In the genomic region with DNA sequence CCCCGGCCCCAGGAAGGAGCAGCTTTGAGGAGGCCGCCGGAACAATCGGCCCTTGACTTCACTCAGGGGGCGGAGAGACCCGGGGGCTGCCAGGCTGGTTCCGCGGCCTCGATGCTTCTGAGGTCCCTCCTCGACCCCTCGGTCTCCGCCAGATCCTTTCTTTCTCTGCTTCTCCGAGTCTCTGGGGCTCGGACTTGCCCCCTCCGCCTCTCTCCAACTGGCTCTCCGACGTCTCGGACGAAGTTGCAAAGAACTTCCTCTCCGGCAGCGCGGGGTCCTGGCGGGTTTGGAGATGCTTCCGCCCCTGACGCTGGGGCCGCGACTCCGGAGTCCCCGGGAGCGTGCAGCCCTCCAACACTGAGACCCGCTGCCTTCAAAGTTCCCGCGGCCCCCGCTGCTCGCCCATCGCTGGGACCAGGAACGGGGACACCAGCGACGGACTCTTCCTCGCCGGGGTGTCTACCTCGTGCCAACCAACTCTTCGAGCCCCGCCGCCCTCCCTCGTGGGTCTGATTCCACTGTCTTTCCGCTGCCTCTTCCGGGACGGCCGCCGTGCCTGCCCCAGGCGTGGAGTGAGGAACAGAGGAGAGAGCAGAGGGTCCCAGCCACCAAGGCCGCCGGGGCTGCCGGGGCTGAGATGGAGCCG, we compare ENCODE assay signal across 8 cellular contexts. TPM values are rescaled to one million over a fixed set of nuclear protein-coding genes. Genes with fewer than 3 reads are reported as not detected.
DNase-seq lines count a peak whose midpoint lies in the region; ATAC-seq and TF ChIP-seq lines count a peak whose summit lies in the region.

No MANE protein-coding gene starts in this region.

- no peak overlapping the region for H3K18ac ChIP-seq in H9 (ENCODE audit: insufficient read length, low read depth, low read length)

- H3K23me2 ChIP-seq in H9 (ENCODE audit: insufficient read length, low read depth, low read length, poor library complexity, severe bottlenecking): peaks cover 29% of the 10 kb centered on the region

- no peak overlapping the region for H2BK15ac ChIP-seq in H9 (ENCODE audit: low read depth, low read length)

- no peak overlapping the region for H3K56ac ChIP-seq in H9 (ENCODE audit: insufficient read length, low read depth, low read length)

- H3K79me1 ChIP-seq in H9 (ENCODE audit: insufficient read depth, low read depth, low read length, poor library complexity, severe bottlenecking): no peaks in the 10 kb centered on the region

- H3K14ac ChIP-seq in H9 (ENCODE audit: insufficient read depth, low read length): no peak overlapping the region; the same call in 1 of the 2 replicates

- H3K27me3 Mint-ChIP-seq in H9 (ENCODE audit: low read depth) (peaks cover 98% of the 10 kb centered on the region), activated B cell treated with CpG ODN at 0.5 μM for 24 hours (no peaks in the 10 kb centered on the region)
- H3K27me3 Mint-ChIP-seq in naive thymus-derived CD4-positive, alpha-beta T cell: peaks cover 73 to 95% (median 80%) of the 10 kb centered on the region in 5 donors

- no peak overlapping the region for H4K5ac ChIP-seq in H9 (ENCODE audit: insufficient read length, low read depth, low read length)

- no peak overlapping the region for H2BK5ac ChIP-seq in H9 (ENCODE audit: insufficient read length, low read length)

- H3K4me3 ChIP-seq in naive thymus-derived CD4-positive, alpha-beta T cell (ENCODE audit: low read length): peak overlapping the region; percentile 29

- POLR2A ChIA-PET in activated B cell treated with CpG ODN at 0.5 μM for 24 hours (lab: Charles Lee): interaction anchor here (0.5 to 16.7 kb wide), 44 partner anchors 9 to 435 kb away, joined by 3 to 291 read pairs (median 5); partner anchors contain the start of genes GRHPR, PAX5 and ZCCHC7
- POLR2A ChIA-PET in naive thymus-derived CD4-positive, alpha-beta T cell (lab: Charles Lee): no interaction called here

- no peak overlapping the region for H2AFZ ChIP-seq in H9 (ENCODE audit: low read length)

- H3K9me3 Mint-ChIP-seq in H9: peaks cover 3 to 5% of the 10 kb centered on the region in 2 experiments; a peak in 4 of 5 replicates
- no peaks in the 10 kb centered on the region for H3K9me3 Mint-ChIP-seq in activated B cell treated with CpG ODN at 0.5 μM for 24 hours
- peaks cover 0 to 5% (median 0%) of the 10 kb centered on the region in 11 donors for H3K9me3 Mint-ChIP-seq in naive thymus-derived CD4-positive, alpha-beta T cell

- no peak overlapping the region for H3K27ac ChIP-seq in H9 (ENCODE audit: insufficient read length, low read depth, low read length)
- H3K27ac ChIP-seq in naive thymus-derived CD4-positive, alpha-beta T cell (ENCODE audit: low read depth, low read length): no peak overlapping the region

- H3K36me3 Mint-ChIP-seq in H9 (ENCODE audit: insufficient read depth in 1 of 3, low read depth in 3 of 3) (peaks cover 0 to 1% (median 0%) of the 10 kb centered on the region in 3 experiments; a peak in 2 of 7 replicates), activated B cell treated with CpG ODN at 0.5 μM for 24 hours (ENCODE audit: low read depth) (peaks cover 66% of the 10 kb centered on the region)
- peaks cover 0 to 6% (median 2%) of the 10 kb centered on the region in 5 donors for H3K36me3 Mint-ChIP-seq in naive thymus-derived CD4-positive, alpha-beta T cell

- H3K4ac ChIP-seq in H9 (ENCODE audit: low read depth, low read length): no peak overlapping the region

- CTCF ChIA-PET in activated B cell treated with CpG ODN at 0.5 μM for 24 hours (lab: Charles Lee): interaction anchor here (0.6 to 2.5 kb wide), 8 partner anchors 23 to 394 kb away, joined by 3 to 14 read pairs (median 3); no protein-coding TSS in a partner anchor
- CTCF ChIA-PET in naive thymus-derived CD4-positive, alpha-beta T cell (lab: Charles Lee): no interaction called here

- no CpG with 5 or more reads among the region's 56 CpGs for WGBS in H9 (ENCODE audit: extremely low coverage, insufficient read length, low lambda C conversion rate)

- no peaks in the 10 kb centered on the region for H3K79me2 ChIP-seq in H9 (ENCODE audit: insufficient read depth, low read length)

- no peaks in the 10 kb centered on the region for H3K36me3 ChIP-seq in naive thymus-derived CD4-positive, alpha-beta T cell (ENCODE audit: control insufficient read depth in 2 of 3, insufficient read depth in 3 of 3, low read length in 3 of 3)

- H3K23ac ChIP-seq in H9 (ENCODE audit: insufficient read length, low read depth, low read length): no peak overlapping the region

- H2BK20ac ChIP-seq in H9 (ENCODE audit: low read depth, low read length, poor library complexity, severe bottlenecking): no peak overlapping the region

- H4K20me1 ChIP-seq in H9 (ENCODE audit: control insufficient read depth, insufficient read depth, insufficient read length): no peaks in the 10 kb centered on the region

- DNase-seq in D341Med (ENCODE audit: low spot score) (peak; percentile 67), H9 (peak; percentile 51), activated B cell treated with CpG ODN at 0.5 μM for 24 hours (peak; percentile 48), sciatic nerve (ENCODE audit: low spot score) (no peak), GM03348 (ENCODE audit: low spot score) (no peak)
- DNase-seq in naive thymus-derived CD4-positive, alpha-beta T cell: no peak

- H3K4me1 Mint-ChIP-seq in H9 (peaks cover 27 to 42% of the 10 kb centered on the region in 2 experiments), activated B cell treated with CpG ODN at 0.5 μM for 24 hours (peaks cover 77% of the 10 kb centered on the region)
- H3K4me1 Mint-ChIP-seq in naive thymus-derived CD4-positive, alpha-beta T cell: peaks cover 18 to 50% (median 35%) of the 10 kb centered on the region in 7 donors

- no peak overlapping the region for H4K8ac ChIP-seq in H9 (replicated peaks; ENCODE audit: insufficient read length, low read depth, low read length)

- H3T11ph ChIP-seq in H9 (ENCODE audit: low read length): no peak overlapping the region

- H4K91ac ChIP-seq in H9 (ENCODE audit: insufficient read length, low read depth, low read length): no peak overlapping the region

- H3K4me2 ChIP-seq in H9 (ENCODE audit: insufficient read depth, insufficient read length, low read length): peak overlapping the region; percentile 25

- H3K9ac ChIP-seq in H9 (ENCODE audit: extremely low read depth, insufficient read length, low read length): no peak overlapping the region

- intact Hi-C loops in activated B cell treated with CpG ODN at 0.5 μM for 24 hours (cut with micrococcal nuclease): loop anchor here (1.0 to 10.0 kb wide), 7 partner anchors 10 to 548 kb away; partner anchors contain the start of gene FBXO10
- intact Hi-C loops in naive thymus-derived CD4-positive, alpha-beta T cell (cut with micrococcal nuclease): loop anchor here in 1 of 2 donors (1.0 kb wide), 4 partner anchors 9 to 458 kb away; partner anchors contain the start of genes POLR1E and ZCCHC7
- intact Hi-C loops in sciatic nerve (cut with DNase I): no loop called here

- H3K4me1 ChIP-seq in H9 (ENCODE audit: insufficient read depth, low read length): no peaks in the 10 kb centered on the region
- peaks cover 25 to 56% of the 10 kb centered on the region in 2 donors for H3K4me1 ChIP-seq in naive thymus-derived CD4-positive, alpha-beta T cell (ENCODE audit: control insufficient read depth in 2 of 2, insufficient read depth in 2 of 2, low read length in 2 of 2)

- H3K27me3 ChIP-seq in H9 (ENCODE audit: insufficient read depth, low read length): peaks cover 93% of the 10 kb centered on the region
- peaks cover 34 to 53% of the 10 kb centered on the region in 2 donors for H3K27me3 ChIP-seq in naive thymus-derived CD4-positive, alpha-beta T cell (ENCODE audit: control insufficient read depth in 2 of 2, insufficient read depth in 2 of 2, low read length in 2 of 2)

- H2BK120ac ChIP-seq in H9 (ENCODE audit: low read depth, low read length, poor library complexity, severe bottlenecking): no peak overlapping the region

- H3K4me3 Mint-ChIP-seq in H9 (peak overlapping the region; percentile 66 to 84), activated B cell treated with CpG ODN at 0.5 μM for 24 hours (peak overlapping the region; percentile 90)
- H3K4me3 Mint-ChIP-seq in naive thymus-derived CD4-positive, alpha-beta T cell: peak overlapping the region in 9 of 10 donors; percentile 25 to 77 (median 61)

- no peaks in the 10 kb centered on the region for H3K9me3 ChIP-seq in H9 (ENCODE audit: control insufficient read depth, low read depth, low read length)
- no peaks in the 10 kb centered on the region for H3K9me3 ChIP-seq in naive thymus-derived CD4-positive, alpha-beta T cell (ENCODE audit: control insufficient read depth in 2 of 3, low read length in 3 of 3)

- no peak for ATAC-seq in activated B cell treated with CpG ODN at 0.5 μM for 24 hours (ENCODE audit: low read depth)
- no peak for ATAC-seq in naive thymus-derived CD4-positive, alpha-beta T cell
- no peak for ATAC-seq in sciatic nerve
- ATAC-seq in HG03097 (IDR thresholded peaks at IDR 0.05; ENCODE audit: low FRiP score, unreplicated experiment): no peak
- ATAC-seq in HG02938 (IDR thresholded peaks at IDR 0.05; ENCODE audit: unreplicated experiment): no peak

- no peak overlapping the region for H3K27ac Mint-ChIP-seq in H9
- peak overlapping the region; percentile 91 for H3K27ac Mint-ChIP-seq in activated B cell treated with CpG ODN at 0.5 μM for 24 hours
- H3K27ac Mint-ChIP-seq in naive thymus-derived CD4-positive, alpha-beta T cell: no peak overlapping the region

- no peak for TF ChIP-seq CTCF in H9 (conservative IDR thresholded peaks at IDR 0.05)
- TF ChIP-seq CTCF in activated B cell treated with CpG ODN at 0.5 μM for 24 hours (IDR thresholded peaks at IDR 0.05): no peak

- no peak overlapping the region for H2AK5ac ChIP-seq in H9 (ENCODE audit: insufficient read length, low read length)

- H2BK12ac ChIP-seq in H9 (ENCODE audit: insufficient read length, low read depth, low read length): no peak overlapping the region

RNA-seq across cellular contexts. Expression of gene PAX5, which starts 7.0 kb away (rescaled TPM):
- total RNA-seq in H9 (2021): 0.39 and 0.75 TPM in 2 replicates
- total RNA-seq in activated B cell treated with CpG ODN at 0.5 μM for 24 hours: 580 and 619 TPM in 2 replicates
- 1 to 10 TPM in 1 of 5 experiments, under 1 TPM in 4; 0.12 to 8.0 (median 0.40) TPM for total RNA-seq in naive thymus-derived CD4-positive, alpha-beta T cell
- under 1 TPM in 1 of 2 donors, not detected in 1; 0.10 TPM for polyA plus RNA-seq in naive thymus-derived CD4-positive, alpha-beta T cell
- total RNA-seq in sciatic nerve: 1.2 TPM

Comparison
In these comparisons a context has a peak if more than half of its experiments do, and no peak if none do; other contexts are left out.
1. DNase-seq: peak in D341Med (single experiment), H9 (single experiment) and activated B cell treated with CpG ODN at 0.5 μM for 24 hours (single experiment); none in naive thymus-derived CD4-positive, alpha-beta T cell (0 of 9), sciatic nerve (single experiment) and GM03348 (single experiment).
2. RNA of gene PAX5, which starts 7.0 kb away (total RNA-seq): 580 to 619 TPM in activated B cell treated with CpG ODN at 0.5 μM for 24 hours; 1.2 TPM in sciatic nerve (single experiment), 0.12 to 8.0 TPM in naive thymus-derived CD4-positive, alpha-beta T cell and 0.39 to 0.75 TPM in H9; every median in the first group is over 10 times any median in the second.
3. Peak in every context shown above with its lines, with median percentiles within 50 percentile points of each other: H3K4me3 Mint-ChIP-seq.